11 cellular contexts compared by ENCODE assay signal in the genomic region with DNA sequence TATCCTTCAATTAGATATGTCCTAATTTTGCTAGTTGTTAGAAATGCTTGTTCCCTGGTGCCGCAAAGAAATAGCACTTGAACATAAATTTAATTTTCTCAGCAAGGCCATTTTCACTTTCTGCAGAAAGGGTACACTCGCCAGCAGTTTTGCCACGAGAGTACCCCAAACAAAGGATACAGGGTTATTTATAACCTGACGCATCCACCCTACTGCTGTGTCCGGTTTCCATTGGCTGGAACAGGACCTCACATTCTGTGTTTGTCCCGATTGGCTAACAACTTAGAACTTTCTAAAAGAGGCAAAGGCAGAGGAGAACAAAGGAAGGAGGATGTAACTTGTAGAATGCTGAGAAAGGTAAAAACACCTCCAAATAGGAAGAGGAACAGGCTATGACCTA. TPM values are rescaled to one million over a fixed set of nuclear protein-coding genes. Genes with fewer than 3 reads are reported as not detected.
DNase-seq lines count a peak whose midpoint lies in the region; ATAC-seq, FAIRE-seq and TF ChIP-seq lines count a peak whose summit lies in the region.
"Not testable (repeated sequence)": the region's sequence is repeated elsewhere in the genome, so short reads cannot be mapped to it uniquely, and the experiment has no call there.
"Had no signal": no experiment of that assay in that cellular context is flagged by ENCODE, and none has a peak within 500 bp of the region (broad histone marks: within the 10 kb centered on the region; RNA-seq: fewer than 3 reads in every experiment).

No MANE protein-coding gene starts in this region.

- not testable (repeated sequence) for TF ChIP-seq RAD21 in HepG2 (CRISPR knock-in tag; IDR thresholded peaks at IDR 0.05)

- H3K4me2 ChIP-seq in HepG2 (ENCODE audit: low read depth, low read length); neural progenitor cell: not testable (repeated sequence)

- not testable (repeated sequence) for H3K27me3 Mint-ChIP-seq in CD8-positive, alpha-beta T cell (ENCODE audit: low read depth); activated T-cell treated with anti-CD3 and anti-CD28 coated beads, Interleukin-2, amount 50 U/mL, for 72 hours (ENCODE audit: low read depth); activated naive CD8-positive, alpha-beta T cell treated with anti-CD3 and anti-CD28 coated beads, Interleukin-2, amount 50 U/mL, for 24 hours; neural progenitor cell (ENCODE audit: insufficient read depth, low read depth)
- H3K27me3 Mint-ChIP-seq in T-helper 1 cell treated with Interleukin-12 subunit alpha and Interleukin-12 subunit beta and Interleukin-4 antibody, amounts not matched to agents 30 μg/mL and 1 μg/mL, for 36 hours (ENCODE audit: low read depth), result peaks cover 19% of the 10 kb centered on the region
- H3K27me3 Mint-ChIP-seq in natural killer cell (ENCODE audit: low read depth in 2 of 2), result peaks cover 11 to 27% of the 10 kb centered on the region in 2 donors

- not testable (repeated sequence) for H3K36me3 ChIP-seq in CD8-positive, alpha-beta T cell (ENCODE audit: insufficient read depth, low read length); HepG2 (replicated peaks in 1 of 2; ENCODE audit: control insufficient read depth in 1 of 2, insufficient read depth in 2 of 2, low read length in 2 of 2); neural progenitor cell

- H3K79me2 ChIP-seq in HepG2 (ENCODE audit: insufficient read depth, low read length), result not testable (repeated sequence)
- peaks cover 31% of the 10 kb centered on the region for H3K79me2 ChIP-seq in neural progenitor cell (ENCODE audit: low read depth)

- not testable (repeated sequence) for TF ChIP-seq POLR2A in HepG2 (IDR thresholded peaks at IDR 0.05; ENCODE audit: insufficient read depth in 1 of 2, low read depth in 2 of 2, low read length in 2 of 2)

- BruUV-seq in HepG2 (replicated peaks; lab: Mats Ljungman, UMichigan), result not testable (repeated sequence)

- not testable (repeated sequence) for TF ChIP-seq EP300 in HepG2 (IDR thresholded peaks at IDR 0.05; ENCODE audit: low read depth in 2 of 2, low read length in 2 of 2); HepG2 (CRISPR knock-in tag; IDR thresholded peaks at IDR 0.05; ENCODE audit: borderline replicate concordance)

- CTCF ChIA-PET in CD8-positive, alpha-beta T cell (lab: Charles Lee); HepG2 (lab: Yijun Ruan, JAX; ENCODE audit: low intra/inter-chr PET ratio, low total read pairs): not testable (repeated sequence)

- not testable (repeated sequence) for H3K27ac ChIP-seq in CD8-positive, alpha-beta T cell (ENCODE audit: low read depth, low read length); HepG2 (ENCODE audit: extremely low read length, insufficient read depth, low read length); neural progenitor cell

- peak overlapping the region; percentile 52 for H3K4me3 Mint-ChIP-seq in CD8-positive, alpha-beta T cell
- H3K4me3 Mint-ChIP-seq in T-helper 1 cell treated with Interleukin-12 subunit alpha and Interleukin-12 subunit beta and Interleukin-4 antibody, amounts not matched to agents 30 μg/mL and 1 μg/mL, for 36 hours, result peak overlapping the region; percentile 57
- peak overlapping the region in 1 of 2 donors; percentile 61 for H3K4me3 Mint-ChIP-seq in activated T-cell treated with anti-CD3 and anti-CD28 coated beads, Interleukin-2, amount 50 U/mL, for 72 hours
- not testable (repeated sequence) for H3K4me3 Mint-ChIP-seq in activated naive CD8-positive, alpha-beta T cell treated with anti-CD3 and anti-CD28 coated beads, Interleukin-2, amount 50 U/mL, for 24 hours
- H3K4me3 Mint-ChIP-seq in natural killer cell, result peak overlapping the region; percentile 43
- H3K4me3 Mint-ChIP-seq in neural progenitor cell, result peak overlapping the region; percentile 97

- peaks cover 19% of the 10 kb centered on the region for H3K36me3 Mint-ChIP-seq in CD8-positive, alpha-beta T cell
- H3K36me3 Mint-ChIP-seq in T-helper 1 cell treated with Interleukin-12 subunit alpha and Interleukin-12 subunit beta and Interleukin-4 antibody, amounts not matched to agents 30 μg/mL and 1 μg/mL, for 36 hours (ENCODE audit: low read depth), result peaks cover 14% of the 10 kb centered on the region
- peaks cover 4 to 13% of the 10 kb centered on the region in 2 donors for H3K36me3 Mint-ChIP-seq in activated T-cell treated with anti-CD3 and anti-CD28 coated beads, Interleukin-2, amount 50 U/mL, for 72 hours (ENCODE audit: insufficient read depth in 2 of 2)
- H3K36me3 Mint-ChIP-seq in activated naive CD8-positive, alpha-beta T cell treated with anti-CD3 and anti-CD28 coated beads, Interleukin-2, amount 50 U/mL, for 24 hours (ENCODE audit: low read depth), result peaks cover 15% of the 10 kb centered on the region
- not testable (repeated sequence) for H3K36me3 Mint-ChIP-seq in natural killer cell
- peaks cover 21% of the 10 kb centered on the region for H3K36me3 Mint-ChIP-seq in neural progenitor cell

- ATAC-seq in CD8-positive, alpha-beta T cell; activated T-cell treated with anti-CD3 and anti-CD28 coated beads, Interleukin-2, amount 50 U/mL, for 72 hours (replicated peaks in 1 of 2); activated naive CD8-positive, alpha-beta T cell treated with anti-CD3 and anti-CD28 coated beads, Interleukin-2, amount 50 U/mL, for 24 hours; HepG2; natural killer cell: not testable (repeated sequence)

- H3K27me3 ChIP-seq in CD8-positive, alpha-beta T cell (ENCODE audit: insufficient read depth, low read length); HepG2 (ENCODE audit: control insufficient read depth in 1 of 2, insufficient read depth in 2 of 2, low read length in 2 of 2): not testable (repeated sequence)
- H3K27me3 ChIP-seq in neural progenitor cell, result peaks cover 46% of the 10 kb centered on the region

- H2AFZ ChIP-seq in HepG2 (ENCODE audit: low read length); neural progenitor cell (replicated peaks): not testable (repeated sequence)

- H3K9ac ChIP-seq in HepG2 (ENCODE audit: insufficient read depth, low read depth, low read length); neural progenitor cell: not testable (repeated sequence)

- H3K9me3 Mint-ChIP-seq in CD8-positive, alpha-beta T cell; T-helper 1 cell treated with Interleukin-12 subunit alpha and Interleukin-12 subunit beta and Interleukin-4 antibody, amounts not matched to agents 30 μg/mL and 1 μg/mL, for 36 hours; activated T-cell treated with anti-CD3 and anti-CD28 coated beads, Interleukin-2, amount 50 U/mL, for 72 hours; natural killer cell; neural progenitor cell: not testable (repeated sequence)
- peaks cover 15% of the 10 kb centered on the region for H3K9me3 Mint-ChIP-seq in activated naive CD8-positive, alpha-beta T cell treated with anti-CD3 and anti-CD28 coated beads, Interleukin-2, amount 50 U/mL, for 24 hours

- in situ Hi-C loops in HepG2 (cut with HindIII; ENCODE audit: extremely low pct_ligation_motif_present, low pct_unique_long_range_greater_than_20kb), result not testable (repeated sequence)

- not testable (repeated sequence) for DNase-seq in CD8-positive, alpha-beta T cell; activated T-cell treated with anti-CD3 and anti-CD28 coated beads, Interleukin-2, amount 50 U/mL, for 72 hours; activated naive CD8-positive, alpha-beta T cell treated with anti-CD3 and anti-CD28 coated beads, Interleukin-2, amount 50 U/mL, for 24 hours; HepG2 (ENCODE audit: low spot score); natural killer cell; neural progenitor cell (ENCODE audit: low spot score)

- peaks cover 20% of the 10 kb centered on the region for H3K4me1 Mint-ChIP-seq in CD8-positive, alpha-beta T cell (ENCODE audit: low read depth)
- not testable (repeated sequence) for H3K4me1 Mint-ChIP-seq in T-helper 1 cell treated with Interleukin-12 subunit alpha and Interleukin-12 subunit beta and Interleukin-4 antibody, amounts not matched to agents 30 μg/mL and 1 μg/mL, for 36 hours (ENCODE audit: low read depth); activated naive CD8-positive, alpha-beta T cell treated with anti-CD3 and anti-CD28 coated beads, Interleukin-2, amount 50 U/mL, for 24 hours; natural killer cell
- peaks cover 11% of the 10 kb centered on the region for H3K4me1 Mint-ChIP-seq in activated T-cell treated with anti-CD3 and anti-CD28 coated beads, Interleukin-2, amount 50 U/mL, for 72 hours (ENCODE audit: low read depth)
- H3K4me1 Mint-ChIP-seq in neural progenitor cell, result peaks cover 14% of the 10 kb centered on the region

- FAIRE-seq in HepG2 (lab: Jason Lieb, UNC), result not testable (repeated sequence)

- not testable (repeated sequence) for H3K4me3 ChIP-seq in CD8-positive, alpha-beta T cell (ENCODE audit: low read depth, low read length); HepG2 (replicated peaks in 1 of 3; ENCODE audit: insufficient read depth in 1 of 3, low read depth in 2 of 3, low read length in 3 of 3); neural progenitor cell

- 89% methylated on average over 6 of the region's 6 CpGs for WGBS in HepG2 (ENCODE audit: low lambda C conversion rate)

- POLR2A ChIA-PET in CD8-positive, alpha-beta T cell (lab: Charles Lee), result not testable (repeated sequence)
- POLR2A ChIA-PET in HepG2 (lab: Yijun Ruan, JAX), result interaction anchor here (1.8 kb wide), 1 partner anchor 10 kb away, joined by 32 read pairs; the partner anchor contains the start of gene ZNF280A

- TF ChIP-seq CTCF in CD8-positive, alpha-beta T cell (IDR thresholded peaks at IDR 0.05); HepG2 (CRISPR knock-in tag; IDR thresholded peaks at IDR 0.05); natural killer cell (IDR thresholded peaks at IDR 0.05); neural progenitor cell (IDR thresholded peaks at IDR 0.05): not testable (repeated sequence)

- intact Hi-C loops in CD8-positive, alpha-beta T cell (cut with DNase I, micrococcal nuclease); HepG2 (cut with micrococcal nuclease; ENCODE audit: unreplicated experiment); natural killer cell (cut with micrococcal nuclease): not testable (repeated sequence)

- not testable (repeated sequence) for H3F3A ChIP-seq in neural progenitor cell (ENCODE audit: low read depth)

- H3K4me1 ChIP-seq in CD8-positive, alpha-beta T cell (ENCODE audit: insufficient read depth, low read length), result peaks cover 11% of the 10 kb centered on the region
- peaks cover 23% of the 10 kb centered on the region for H3K4me1 ChIP-seq in HepG2 (ENCODE audit: insufficient read depth, low read length)
- H3K4me1 ChIP-seq in neural progenitor cell, result not testable (repeated sequence)

- not testable (repeated sequence) for H3K27ac Mint-ChIP-seq in CD8-positive, alpha-beta T cell; T-helper 1 cell treated with Interleukin-12 subunit alpha and Interleukin-12 subunit beta and Interleukin-4 antibody, amounts not matched to agents 30 μg/mL and 1 μg/mL, for 36 hours; natural killer cell; neural progenitor cell
- H3K27ac Mint-ChIP-seq in activated T-cell treated with anti-CD3 and anti-CD28 coated beads, Interleukin-2, amount 50 U/mL, for 72 hours, result peak overlapping the region; percentile 47
- H3K27ac Mint-ChIP-seq in activated naive CD8-positive, alpha-beta T cell treated with anti-CD3 and anti-CD28 coated beads, Interleukin-2, amount 50 U/mL, for 24 hours, result peak overlapping the region; percentile 57

- not testable (repeated sequence) for H3K9me3 ChIP-seq in CD8-positive, alpha-beta T cell (ENCODE audit: low read length); HepG2 (ENCODE audit: low read length); neural progenitor cell (ENCODE audit: low read depth)

- not testable (repeated sequence) for H4K20me1 ChIP-seq in HepG2 (ENCODE audit: insufficient read depth, low read length)
- peaks cover 16% of the 10 kb centered on the region for H4K20me1 ChIP-seq in neural progenitor cell (ENCODE audit: low read depth)

RNA-seq across cellular contexts. Expression of gene ZNF280B, which starts 1.4 kb away (rescaled TPM):
- 1 to 10 TPM; 1.6 to 1.7 TPM for total RNA-seq in CD8-positive, alpha-beta T cell
- 1 to 10 TPM; 2.9 to 4.5 TPM for total RNA-seq in activated T-cell treated with anti-CD3 and anti-CD28 coated beads, Interleukin-2, amount 50 U/mL, for 72 hours
- total RNA-seq in HepG2 (2016; rRNA removed; fragmentation: Illumina TruSeq; extraction: Trizol) (3.7 and 6.1 TPM in 2 replicates), natural killer cell (1 to 10 TPM in 2 of 3 donors, under 1 TPM in 1; 0.99 to 1.8 (median 1.6) TPM), neural progenitor cell (ENCODE audit: low replicate concordance) (10.4 and 14.2 TPM in 2 replicates)
- 0.62 and 0.91 TPM in 2 replicates for total RNA-seq in HepG2 (2016; cell fraction: cytosol; rRNA removed; fragmentation: Illumina TruSeq; extraction: Trizol; ENCODE audit: low read depth)
- 3.8 and 5.6 TPM in 2 replicates for total RNA-seq in HepG2 (2016; cell fraction: insoluble cytoplasmic fraction; rRNA removed; fragmentation: Illumina TruSeq; extraction: Trizol)
- total RNA-seq in HepG2 (2016; cell fraction: membrane; rRNA removed; fragmentation: Illumina TruSeq; extraction: Trizol), result 4.1 TPM in 2 replicates
- total RNA-seq in HepG2 (2016; cell fraction: nucleus; rRNA removed; fragmentation: Illumina TruSeq; extraction: Trizol), result 3.1 and 4.0 TPM in 2 replicates
- polyA plus RNA-seq in HepG2 (2011; rRNA removed), result 3.3 and 3.9 TPM in 2 replicates
- 1.7 and 2.9 TPM in 2 replicates for polyA plus RNA-seq in HepG2 (2011; cell fraction: cytosol; rRNA removed)
- 1.5 and 2.3 TPM in 2 replicates for polyA plus RNA-seq in HepG2 (2011; cell fraction: nucleus; rRNA removed)
- polyA plus RNA-seq in HepG2 (2012), result 1.9 and 2.0 TPM in 2 replicates
- polyA plus RNA-seq in HepG2 (2016; cell fraction: cytosol; fragmentation: Illumina TruSeq; extraction: Trizol; ENCODE audit: low read depth), result 0.16 and 0.28 TPM in 2 replicates
- 4.7 TPM in 2 replicates for polyA plus RNA-seq in HepG2 (2016; cell fraction: insoluble cytoplasmic fraction; fragmentation: Illumina TruSeq; extraction: Trizol; ENCODE audit: low read depth)
- polyA plus RNA-seq in HepG2 (2016; cell fraction: membrane; fragmentation: Illumina TruSeq; extraction: Trizol; ENCODE audit: low read depth), result 1.4 and 1.8 TPM in 2 replicates
- polyA plus RNA-seq in HepG2 (2016; cell fraction: nucleus; fragmentation: Illumina TruSeq; extraction: Trizol; ENCODE audit: insufficient read depth, low read depth), result 5.9 and 6.1 TPM in 2 replicates
- polyA minus RNA-seq in HepG2 (2011; rRNA and poly(A)+ RNA removed; ENCODE audit: low replicate concordance), result 3.0 and 3.6 TPM in 2 replicates
- polyA minus RNA-seq in HepG2 (2011; cell fraction: cytosol; rRNA and poly(A)+ RNA removed), result 3.1 and 3.5 TPM in 2 replicates
- 6.4 and 7.5 TPM in 2 replicates for polyA minus RNA-seq in HepG2 (2011; cell fraction: nucleus; rRNA and poly(A)+ RNA removed)
- total RNA-seq: HT-29 had no signal

RNA-seq across cellular contexts. Expression of gene ZNF280A, which starts 10.2 kb away (rescaled TPM):
- total RNA-seq in CD8-positive, alpha-beta T cell, result not detected
- total RNA-seq in activated T-cell treated with anti-CD3 and anti-CD28 coated beads, Interleukin-2, amount 50 U/mL, for 72 hours, result not detected
- total RNA-seq in HepG2 (2016; rRNA removed; fragmentation: Illumina TruSeq; extraction: Trizol) (2.9 and 4.4 TPM in 2 replicates), natural killer cell (not detected), neural progenitor cell (ENCODE audit: low replicate concordance) (2.4 and 3.7 TPM in 2 replicates)
- total RNA-seq in HepG2 (2016; cell fraction: cytosol; rRNA removed; fragmentation: Illumina TruSeq; extraction: Trizol; ENCODE audit: low read depth), result 1.8 and 2.0 TPM in 2 replicates
- total RNA-seq in HepG2 (2016; cell fraction: insoluble cytoplasmic fraction; rRNA removed; fragmentation: Illumina TruSeq; extraction: Trizol), result 3.1 and 4.4 TPM in 2 replicates
- 2.9 and 3.6 TPM in 2 replicates for total RNA-seq in HepG2 (2016; cell fraction: membrane; rRNA removed; fragmentation: Illumina TruSeq; extraction: Trizol)
- total RNA-seq in HepG2 (2016; cell fraction: nucleus; rRNA removed; fragmentation: Illumina TruSeq; extraction: Trizol), result 2.5 TPM in 2 replicates
- 1.1 and 1.4 TPM in 2 replicates for polyA plus RNA-seq in HepG2 (2011; rRNA removed)
- 0.66 and 0.90 TPM in 2 replicates for polyA plus RNA-seq in HepG2 (2011; cell fraction: cytosol; rRNA removed)
- polyA plus RNA-seq in HepG2 (2011; cell fraction: nucleus; rRNA removed), result 0.68 and 1.00 TPM in 2 replicates
- polyA plus RNA-seq in HepG2 (2012), result 0.47 and 0.67 TPM in 2 replicates
- 0.40 and 0.59 TPM in 2 replicates for polyA plus RNA-seq in HepG2 (2016; cell fraction: cytosol; fragmentation: Illumina TruSeq; extraction: Trizol; ENCODE audit: low read depth)
- polyA plus RNA-seq in HepG2 (2016; cell fraction: insoluble cytoplasmic fraction; fragmentation: Illumina TruSeq; extraction: Trizol; ENCODE audit: low read depth), result 2.8 and 3.3 TPM in 2 replicates
- 0.89 and 0.90 TPM in 2 replicates for polyA plus RNA-seq in HepG2 (2016; cell fraction: membrane; fragmentation: Illumina TruSeq; extraction: Trizol; ENCODE audit: low read depth)
- polyA plus RNA-seq in HepG2 (2016; cell fraction: nucleus; fragmentation: Illumina TruSeq; extraction: Trizol; ENCODE audit: insufficient read depth, low read depth), result 1.4 and 2.2 TPM in 2 replicates
- polyA minus RNA-seq in HepG2 (2011; rRNA and poly(A)+ RNA removed; ENCODE audit: low replicate concordance), result 0.16 and 0.52 TPM in 2 replicates
- polyA minus RNA-seq in HepG2 (2011; cell fraction: cytosol; rRNA and poly(A)+ RNA removed), result 0.88 and 1.2 TPM in 2 replicates
- polyA minus RNA-seq in HepG2 (2011; cell fraction: nucleus; rRNA and poly(A)+ RNA removed), result 2.7 and 3.7 TPM in 2 replicates
- total RNA-seq: CD4-positive, alpha-beta memory T cell; GM23338; HT-29 had no signal
- polyA plus RNA-seq: CD4-positive, alpha-beta memory T cell; GM23338 had no signal

RNA-seq across cellular contexts. Expression of gene PRAME, which starts 49.2 kb away (rescaled TPM):
- not detected for total RNA-seq in CD8-positive, alpha-beta T cell
- under 1 TPM; 0.14 to 0.41 TPM for total RNA-seq in activated T-cell treated with anti-CD3 and anti-CD28 coated beads, Interleukin-2, amount 50 U/mL, for 72 hours
- total RNA-seq in HepG2 (2016; rRNA removed; fragmentation: Illumina TruSeq; extraction: Trizol), result 0.11 and 0.45 TPM in 2 replicates
- total RNA-seq in HepG2 (2016; cell fraction: cytosol; rRNA removed; fragmentation: Illumina TruSeq; extraction: Trizol; ENCODE audit: low read depth), result not detected in 2 replicates
- total RNA-seq in HepG2 (2016; cell fraction: insoluble cytoplasmic fraction; rRNA removed; fragmentation: Illumina TruSeq; extraction: Trizol), result 0.35 and 0.39 TPM in 2 replicates
- total RNA-seq in HepG2 (2016; cell fraction: membrane; rRNA removed; fragmentation: Illumina TruSeq; extraction: Trizol), result 0.10 TPM in 1 of 2 replicates, not detected in the other
- total RNA-seq in HepG2 (2016; cell fraction: nucleus; rRNA removed; fragmentation: Illumina TruSeq; extraction: Trizol), result 0.22 and 0.34 TPM in 2 replicates
- polyA plus RNA-seq in HepG2 (2011; rRNA removed), result 0.83 and 1.1 TPM in 2 replicates
- 0.98 and 1.2 TPM in 2 replicates for polyA plus RNA-seq in HepG2 (2011; cell fraction: cytosol; rRNA removed)
- 1.8 and 2.4 TPM in 2 replicates for polyA plus RNA-seq in HepG2 (2011; cell fraction: nucleus; rRNA removed)
- polyA plus RNA-seq in HepG2 (2012), result 0.57 and 0.99 TPM in 2 replicates
- polyA plus RNA-seq in HepG2 (2016; cell fraction: cytosol; fragmentation: Illumina TruSeq; extraction: Trizol; ENCODE audit: low read depth), result 0.09 TPM in 1 of 2 replicates, not detected in the other
- 0.32 and 0.41 TPM in 2 replicates for polyA plus RNA-seq in HepG2 (2016; cell fraction: insoluble cytoplasmic fraction; fragmentation: Illumina TruSeq; extraction: Trizol; ENCODE audit: low read depth)
- 0.07 TPM in 1 of 2 replicates, not detected in the other for polyA plus RNA-seq in HepG2 (2016; cell fraction: membrane; fragmentation: Illumina TruSeq; extraction: Trizol; ENCODE audit: low read depth)
- 0.37 and 0.60 TPM in 2 replicates for polyA plus RNA-seq in HepG2 (2016; cell fraction: nucleus; fragmentation: Illumina TruSeq; extraction: Trizol; ENCODE audit: insufficient read depth, low read depth)
- polyA minus RNA-seq in HepG2 (2011; rRNA and poly(A)+ RNA removed; ENCODE audit: low replicate concordance), result 5.8 and 37.0 TPM in 2 replicates
- 0.79 TPM in 2 replicates for polyA minus RNA-seq in HepG2 (2011; cell fraction: cytosol; rRNA and poly(A)+ RNA removed)
- 0.13 TPM in 1 of 2 replicates, not detected in the other for polyA minus RNA-seq in HepG2 (2011; cell fraction: nucleus; rRNA and poly(A)+ RNA removed)
- total RNA-seq in natural killer cell, result not detected
- not detected in 2 replicates for total RNA-seq in neural progenitor cell (ENCODE audit: low replicate concordance)
- total RNA-seq: CD4-positive, alpha-beta memory T cell; GM23338; H7; HT-29 had no signal
- polyA plus RNA-seq: CD4-positive, alpha-beta memory T cell; GM23338 had no signal
